ENCODE assay signal across 34 cellular contexts in genomic region chr6:90268178-90268577, GRCh38. TPM values are rescaled to one million over a fixed set of nuclear protein-coding genes. Genes with fewer than 3 reads are reported as not detected.
A peak's percentile ranks its signal among the peaks of the same experiment; 100 is the strongest.
DNase-seq lines count a peak whose midpoint lies in the region; ATAC-seq, FAIRE-seq and TF ChIP-seq lines count a peak whose summit lies in the region.
"Had no signal": no experiment of that assay in that cellular context is flagged by ENCODE, and none has a peak within 500 bp of the region (broad histone marks: within the 10 kb centered on the region; RNA-seq: fewer than 3 reads in every experiment).

No MANE protein-coding gene starts in this region.

- H3K9ac ChIP-seq in kidney (ENCODE audit: low read length in 2 of 2) = no peak overlapping the region

- peaks cover 3% of the 10 kb centered on the region for H3K9me3 Mint-ChIP-seq in activated CD4-positive, alpha-beta T cell treated with anti-CD3 and anti-CD28 coated beads, Interleukin-2, amount 10 ng/mL, durations not matched to agents 7 days and 5 days
- no peaks in the 10 kb centered on the region for H3K9me3 Mint-ChIP-seq in activated B cell treated with CpG ODN at 0.5 μM for 24 hours
- peaks cover 0 to 9% (median 0%) of the 10 kb centered on the region in 11 donors for H3K9me3 Mint-ChIP-seq in naive thymus-derived CD4-positive, alpha-beta T cell
- H3K9me3 Mint-ChIP-seq: immature natural killer cell had no signal

- peaks cover 90% of the 10 kb centered on the region for H3K4me1 Mint-ChIP-seq in activated CD4-positive, alpha-beta T cell treated with anti-CD3 and anti-CD28 coated beads, Interleukin-2, amount 10 ng/mL, durations not matched to agents 7 days and 5 days
- peaks cover 77% of the 10 kb centered on the region for H3K4me1 Mint-ChIP-seq in activated B cell treated with CpG ODN at 0.5 μM for 24 hours
- H3K4me1 Mint-ChIP-seq in naive thymus-derived CD4-positive, alpha-beta T cell = peaks cover 50 to 99% (median 94%) of the 10 kb centered on the region in 7 donors

- no peak overlapping the region for H3K4me2 ChIP-seq in DOHH2 (ENCODE audit: low read length)
- H3K4me2 ChIP-seq: A549 had no signal

- H3K4me3 Mint-ChIP-seq in activated CD4-positive, alpha-beta T cell treated with anti-CD3 and anti-CD28 coated beads, Interleukin-2, amount 10 ng/mL, durations not matched to agents 7 days and 5 days = peak overlapping the region; percentile 31
- H3K4me3 Mint-ChIP-seq in activated B cell treated with CpG ODN at 0.5 μM for 24 hours = peak overlapping the region; percentile 52
- H3K4me3 Mint-ChIP-seq in naive thymus-derived CD4-positive, alpha-beta T cell = peak overlapping the region; percentile 47 to 82 (median 62)
- H3K4me3 Mint-ChIP-seq: endodermal cell, immature natural killer cell had no signal

- H3F3A ChIP-seq in DOHH2 (ENCODE audit: control insufficient read depth, insufficient read depth) = peaks cover 51% of the 10 kb centered on the region

- no peak for FAIRE-seq in kidney (lab: Jason Lieb, UNC)
- FAIRE-seq: A549, GM12891, small intestine had no signal

- H3K27me3 Mint-ChIP-seq in activated CD4-positive, alpha-beta T cell treated with anti-CD3 and anti-CD28 coated beads, Interleukin-2, amount 10 ng/mL, durations not matched to agents 7 days and 5 days = no peaks in the 10 kb centered on the region
- H3K27me3 Mint-ChIP-seq in activated B cell treated with CpG ODN at 0.5 μM for 24 hours = no peaks in the 10 kb centered on the region
- H3K27me3 Mint-ChIP-seq in naive thymus-derived CD4-positive, alpha-beta T cell = no peaks in the 10 kb centered on the region

- peak overlapping the region; percentile 81 for H3K27ac Mint-ChIP-seq in activated CD4-positive, alpha-beta T cell treated with anti-CD3 and anti-CD28 coated beads, Interleukin-2, amount 10 ng/mL, durations not matched to agents 7 days and 5 days
- H3K27ac Mint-ChIP-seq in activated B cell treated with CpG ODN at 0.5 μM for 24 hours = peak overlapping the region; percentile 53
- H3K27ac Mint-ChIP-seq in naive thymus-derived CD4-positive, alpha-beta T cell = peak overlapping the region; percentile 80 to 98 (median 94)
- H3K27ac Mint-ChIP-seq: endodermal cell, immature natural killer cell had no signal

- TF ChIP-seq CTCF in DOHH2 (IDR thresholded peaks at IDR 0.05; ENCODE audit: low read depth, low read length, poor library complexity, severe bottlenecking) (no peak), activated B cell treated with CpG ODN at 0.5 μM for 24 hours (IDR thresholded peaks at IDR 0.05) (no peak), kidney (IDR thresholded peaks at IDR 0.05; ENCODE audit: borderline replicate concordance, extremely low read depth, insufficient read depth) (no peak)

- no peaks in the 10 kb centered on the region for H3K27me3 ChIP-seq in DOHH2 (ENCODE audit: control insufficient read depth, low read length)
- no peaks in the 10 kb centered on the region for H3K27me3 ChIP-seq in naive thymus-derived CD4-positive, alpha-beta T cell (ENCODE audit: control insufficient read depth in 2 of 2, insufficient read depth in 2 of 2, low read length in 2 of 2)
- H3K27me3 ChIP-seq: cardiac muscle cell, esophagus muscularis mucosa, vagina had no signal

- H3K36me3 Mint-ChIP-seq in activated CD4-positive, alpha-beta T cell treated with anti-CD3 and anti-CD28 coated beads, Interleukin-2, amount 10 ng/mL, durations not matched to agents 7 days and 5 days (ENCODE audit: low read depth) = peaks cover 68% of the 10 kb centered on the region
- H3K36me3 Mint-ChIP-seq in activated B cell treated with CpG ODN at 0.5 μM for 24 hours (ENCODE audit: low read depth) = peaks cover 63% of the 10 kb centered on the region
- peaks cover 11 to 41% (median 28%) of the 10 kb centered on the region in 5 donors for H3K36me3 Mint-ChIP-seq in naive thymus-derived CD4-positive, alpha-beta T cell

- no peak for DNase-seq in activated CD4-positive, alpha-beta T cell treated with anti-CD3 and anti-CD28 coated beads, Interleukin-2, amount 10 ng/mL, durations not matched to agents 7 days and 5 days
- no peak for DNase-seq in activated CD4-positive, alpha-beta T cell treated with anti-CD3 and anti-CD28 coated beads, Interleukin-2, amount 50 U/mL, for 1 hour
- no peak for DNase-seq in activated B cell treated with CpG ODN at 0.5 μM for 24 hours
- DNase-seq in naive thymus-derived CD4-positive, alpha-beta T cell = no peak
- DNase-seq in mucosa of gallbladder (ENCODE audit: low spot score) = no peak
- DNase-seq in kidney = no peak
- DNase-seq: activated effector memory CD4-positive, alpha-beta T cell treated with Interleukin-2 at 50 U/mL for 16 hours; aorta; BE2C; DMS79 treated with DMSO at 0.1 percent for 48 hours; endodermal cell; foreskin melanocyte; hippocampal formation; immature natural killer cell; KBM-7; mesendoderm; NCI-H1694 treated with DMSO at 0.1 percent for 48 hours; NCI-H526; retina; RPMI8226; small intestine; stimulated activated CD4-positive, alpha-beta T cell treated with anti-CD3 and anti-CD28 coated beads, Interleukin-1b, Interleukin-23, amount 100 ng/mL, for 48 hours; T1000 had no signal

- POLR2A ChIA-PET in activated CD4-positive, alpha-beta T cell treated with anti-CD3 and anti-CD28 coated beads, Interleukin-2, amount 10 ng/mL, durations not matched to agents 7 days and 5 days (lab: Charles Lee) = interaction anchor here (0.6 kb wide), 1 partner anchor 29 kb away, joined by 4 read pairs; no protein-coding TSS in a partner anchor
- POLR2A ChIA-PET in activated B cell treated with CpG ODN at 0.5 μM for 24 hours (lab: Charles Lee) = interaction anchor here (0.6 to 1.4 kb wide), 3 partner anchors 16 to 260 kb away, joined by 3 to 9 read pairs (median 3); no protein-coding TSS in a partner anchor
- POLR2A ChIA-PET in naive thymus-derived CD4-positive, alpha-beta T cell (lab: Charles Lee) = interaction anchor here (1.0 to 13.7 kb wide), 7 partner anchors 11 to 51 kb away, joined by 3 to 179 read pairs (median 10); partner anchors contain the start of gene BACH2

- H3K9me3 ChIP-seq in DOHH2 (ENCODE audit: control insufficient read depth, insufficient read depth, low read length) (no peaks in the 10 kb centered on the region), kidney (ENCODE audit: control insufficient read depth in 1 of 2, low read length in 2 of 2) (no peaks in the 10 kb centered on the region)
- H3K9me3 ChIP-seq in naive thymus-derived CD4-positive, alpha-beta T cell (ENCODE audit: control insufficient read depth in 2 of 3, low read length in 3 of 3) = no peaks in the 10 kb centered on the region
- H3K9me3 ChIP-seq: A549, BE2C, esophagus muscularis mucosa, HAP-1 had no signal

- H3K4me1 ChIP-seq in DOHH2 (ENCODE audit: control insufficient read depth, low read length) (peaks cover 91% of the 10 kb centered on the region), kidney (ENCODE audit: control insufficient read depth in 1 of 2, insufficient read depth in 1 of 2, low read depth in 1 of 2, low read length in 2 of 2) (no peaks in the 10 kb centered on the region)
- H3K4me1 ChIP-seq in naive thymus-derived CD4-positive, alpha-beta T cell (ENCODE audit: control insufficient read depth in 2 of 2, insufficient read depth in 2 of 2, low read length in 2 of 2) = peaks cover 1 to 94% of the 10 kb centered on the region in 2 donors
- H3K4me1 ChIP-seq: A549, BE2C, HAP-1, vagina had no signal

- CTCF ChIA-PET in activated CD4-positive, alpha-beta T cell treated with anti-CD3 and anti-CD28 coated beads, Interleukin-2, amount 10 ng/mL, durations not matched to agents 7 days and 5 days (lab: Charles Lee) = interaction anchor here (1.1 to 1.5 kb wide), 3 partner anchors 14 to 211 kb away, joined by 3 to 4 read pairs (median 3); no protein-coding TSS in a partner anchor
- CTCF ChIA-PET in activated B cell treated with CpG ODN at 0.5 μM for 24 hours (lab: Charles Lee) = interaction anchor here (0.6 kb wide), 1 partner anchor 179 kb away, joined by 3 read pairs; no protein-coding TSS in a partner anchor
- CTCF ChIA-PET in naive thymus-derived CD4-positive, alpha-beta T cell (lab: Charles Lee) = interaction anchor here (0.8 kb wide), 1 partner anchor 170 kb away, joined by 3 read pairs; no protein-coding TSS in a partner anchor

- no peaks in the 10 kb centered on the region for H3K9me2 ChIP-seq in DOHH2 (replicated peaks; ENCODE audit: control insufficient read depth, low read length)

- H3K36me3 ChIP-seq in DOHH2 (ENCODE audit: control insufficient read depth, low read length) (peaks cover 100% of the 10 kb centered on the region), kidney (ENCODE audit: control insufficient read depth in 1 of 2, insufficient read depth in 2 of 2, low read length in 2 of 2) (no peaks in the 10 kb centered on the region)
- no peaks in the 10 kb centered on the region for H3K36me3 ChIP-seq in naive thymus-derived CD4-positive, alpha-beta T cell (ENCODE audit: control insufficient read depth in 2 of 3, insufficient read depth in 3 of 3, low read length in 3 of 3)
- H3K36me3 ChIP-seq: BE2C, cardiac muscle cell, HAP-1, vagina had no signal

- H3K4me3 ChIP-seq in DOHH2 (ENCODE audit: low read length) = no peak overlapping the region
- H3K4me3 ChIP-seq in naive thymus-derived CD4-positive, alpha-beta T cell (ENCODE audit: low read length) = no peak overlapping the region
- no peak overlapping the region for H3K4me3 ChIP-seq in kidney (ENCODE audit: low read length in 2 of 2)
- H3K4me3 ChIP-seq: A549, cardiac muscle cell, coronary artery, esophagus muscularis mucosa, HAP-1, SK-N-MC, vagina had no signal

- H3K79me2 ChIP-seq in DOHH2 (ENCODE audit: control insufficient read depth, low read length) = peaks cover 100% of the 10 kb centered on the region

- ATAC-seq in activated B cell treated with CpG ODN at 0.5 μM for 24 hours (ENCODE audit: low read depth) (peak; percentile 32), GM21515 (IDR thresholded peaks at IDR 0.05; ENCODE audit: unreplicated experiment) (no peak)
- no peak for ATAC-seq in naive thymus-derived CD4-positive, alpha-beta T cell
- ATAC-seq: A549, left lobe of liver had no signal

- intact Hi-C loops in activated B cell treated with CpG ODN at 0.5 μM for 24 hours (cut with micrococcal nuclease) (no loop called here), kidney (cut with DNase I) (no loop called here)
- intact Hi-C loops in naive thymus-derived CD4-positive, alpha-beta T cell (cut with micrococcal nuclease) = no loop called here

- H3K27ac ChIP-seq in DOHH2 (ENCODE audit: low read depth, low read length) (0 out of 2 replicates have a peak overlapping the region, but pooled peaks have one; percentile 7), kidney (ENCODE audit: low read depth in 2 of 2, low read length in 2 of 2) (no peak overlapping the region)
- H3K27ac ChIP-seq in naive thymus-derived CD4-positive, alpha-beta T cell (ENCODE audit: low read depth, low read length) = peak overlapping the region; percentile 99
- H3K27ac ChIP-seq: A549, cardiac muscle cell, coronary artery, esophagus muscularis mucosa, SK-N-MC, vagina had no signal

- peaks cover 74% of the 10 kb centered on the region for H4K20me1 ChIP-seq in DOHH2 (ENCODE audit: control insufficient read depth, insufficient read depth, low read depth, low read length)

RNA-seq across cellular contexts. Expression of gene BACH2, which starts 28.5 kb away (rescaled TPM):
- total RNA-seq in activated CD4-positive, alpha-beta T cell treated with anti-CD3 and anti-CD28 coated beads, Interleukin-2, amount 10 ng/mL, durations not matched to agents 7 days and 5 days = 10 to 100 TPM; 59.4 to 61.6 TPM
- total RNA-seq in activated B cell treated with CpG ODN at 0.5 μM for 24 hours = 79.6 and 90.4 TPM in 2 replicates
- total RNA-seq in naive thymus-derived CD4-positive, alpha-beta T cell = 100 to 1,000 TPM in 4 of 5 experiments, 10 to 100 TPM in 1; 33.0 to 193 (median 133) TPM
- 10 to 100 TPM; 24.8 to 26.5 TPM for polyA plus RNA-seq in naive thymus-derived CD4-positive, alpha-beta T cell
- total RNA-seq in mucosa of gallbladder = 2.6 TPM
- total RNA-seq in kidney = 6.9 TPM
- 0.32 TPM for polyA plus RNA-seq in kidney (ENCODE audit: insufficient read depth, low read depth, low replicate concordance)

Comparison
In these comparisons a context has a peak if more than half of its experiments do, and no peak if none do; other contexts are left out.
1. H3K27ac ChIP-seq: peak in DOHH2 (single experiment) and naive thymus-derived CD4-positive, alpha-beta T cell (single experiment); none in kidney (0 of 2).
2. Peak in every context shown above with its lines, with median percentiles within 50 percentile points of each other: H3K27ac Mint-ChIP-seq and H3K4me3 Mint-ChIP-seq.